ENCODE assay signal across 12 cellular contexts in the genomic region with DNA sequence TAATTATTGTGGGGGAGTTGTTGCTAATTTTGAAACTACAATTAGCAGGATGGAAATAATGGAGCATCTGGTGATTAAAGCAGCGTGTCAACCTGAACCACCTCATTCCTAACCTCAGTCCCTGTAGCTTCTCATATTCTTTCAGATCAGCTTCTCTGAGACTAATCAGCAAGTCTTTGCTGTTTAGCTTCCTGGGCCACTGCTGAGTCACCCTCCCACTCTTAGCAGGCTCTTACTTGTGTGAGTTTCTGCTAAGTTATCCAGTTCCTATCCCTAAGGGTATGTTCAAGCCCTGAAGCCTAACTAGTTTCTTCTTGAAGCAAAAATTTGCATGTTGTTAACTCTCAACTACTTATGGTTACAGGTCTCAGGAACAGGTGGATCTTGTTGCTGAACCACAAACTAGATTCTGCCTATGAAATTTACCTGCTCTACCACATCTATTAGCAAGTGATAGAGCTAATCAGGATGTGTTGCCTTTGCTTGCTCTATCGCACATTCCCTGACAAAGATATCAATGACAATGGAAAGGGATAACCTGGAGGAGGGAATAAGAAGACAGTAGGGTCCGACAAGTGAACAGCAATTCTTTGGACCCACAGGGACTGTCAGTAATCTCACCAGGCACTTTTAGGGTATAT.
DNase-seq lines count a peak whose midpoint lies in the region; ATAC-seq and TF ChIP-seq lines count a peak whose summit lies in the region.
"Had no signal": no experiment of that assay in that cellular context is flagged by ENCODE, and none has a peak within 500 bp of the region (broad histone marks: within the 10 kb centered on the region; RNA-seq: fewer than 3 reads in every experiment).

No MANE protein-coding gene starts in this region.

- H3K79me1 ChIP-seq in mesenchymal stem cell (replicated peaks; ENCODE audit: low read length, poor library complexity, severe bottlenecking): no peaks in the 10 kb centered on the region

- no peak overlapping the region for H3K9ac ChIP-seq in mesenchymal stem cell (ENCODE audit: low read length)

- H2BK12ac ChIP-seq in mesenchymal stem cell (ENCODE audit: low read length in 2 of 2): no peak overlapping the region

- H3K23ac ChIP-seq in mesenchymal stem cell (ENCODE audit: low read length in 2 of 2): peak overlapping the region in 1 of 2 experiments; percentile 42

- 80 to 83% methylated on average over 3 of the region's 3 CpGs for WGBS in heart right ventricle, 2 donors
- WGBS in mesenchymal stem cell: 81% methylated on average over 3 of the region's 3 CpGs
- WGBS in suprapubic skin: 79% methylated on average over 3 of the region's 3 CpGs

- H4K91ac ChIP-seq in mesenchymal stem cell (ENCODE audit: low read length): no peak overlapping the region

- peaks cover 24% of the 10 kb centered on the region for H3K4me1 Mint-ChIP-seq in activated naive CD8-positive, alpha-beta T cell treated with anti-CD3 and anti-CD28 coated beads, Interleukin-2, amount 50 U/mL, for 24 hours

- H3K4me3 ChIP-seq in cardiac muscle cell (no peak overlapping the region), heart right ventricle (no peak overlapping the region), mesenchymal stem cell (ENCODE audit: insufficient read depth in 1 of 2, low read depth in 1 of 2, low read length in 2 of 2) (no peak overlapping the region), suprapubic skin (no peak overlapping the region)
- H3K4me3 ChIP-seq: sigmoid colon had no signal

- H3K9me3 Mint-ChIP-seq in activated naive CD8-positive, alpha-beta T cell treated with anti-CD3 and anti-CD28 coated beads, Interleukin-2, amount 50 U/mL, for 24 hours: no peaks in the 10 kb centered on the region

- no peak overlapping the region for H3K27ac ChIP-seq in cardiac muscle cell
- H3K27ac ChIP-seq in heart right ventricle: no peak overlapping the region
- no peak overlapping the region for H3K27ac ChIP-seq in mesenchymal stem cell (ENCODE audit: low read length, poor library complexity, severe bottlenecking)
- peak overlapping the region; percentile 10 for H3K27ac ChIP-seq in suprapubic skin
- H3K27ac ChIP-seq: sigmoid colon had no signal

- no peak for TF ChIP-seq EP300 in suprapubic skin (IDR thresholded peaks at IDR 0.05)

- no peak overlapping the region for H3K14ac ChIP-seq in mesenchymal stem cell (ENCODE audit: low read length in 2 of 2)

- H3K27me3 Mint-ChIP-seq in activated naive CD8-positive, alpha-beta T cell treated with anti-CD3 and anti-CD28 coated beads, Interleukin-2, amount 50 U/mL, for 24 hours: no peaks in the 10 kb centered on the region

- H3K4me2 ChIP-seq in mesenchymal stem cell (ENCODE audit: low read length, poor library complexity, severe bottlenecking): no peak overlapping the region

- no peak for TF ChIP-seq POLR2A in suprapubic skin (IDR thresholded peaks at IDR 0.05)

- DNase-seq in cardiac muscle cell (ENCODE audit: low read depth in 1 of 2, low spot score in 1 of 2) (peak; percentile 1 to 58), heart right ventricle (no peak), mesenchymal stem cell (peak; percentile 37), suprapubic skin (ENCODE audit: low spot score in 2 of 2) (no peak), posterior cingulate gyrus (no peak), superior temporal gyrus (ENCODE audit: extremely low spot score) (no peak)
- peak; percentile 32 for DNase-seq in activated naive CD8-positive, alpha-beta T cell treated with anti-CD3 and anti-CD28 coated beads, Interleukin-2, amount 50 U/mL, for 24 hours
- DNase-seq: COR-L47, left cardiac atrium, NCI-H1105, sigmoid colon had no signal

- ATAC-seq in heart right ventricle (no peak), HG02870 (IDR thresholded peaks at IDR 0.05; ENCODE audit: unreplicated experiment) (no peak)
- ATAC-seq in activated naive CD8-positive, alpha-beta T cell treated with anti-CD3 and anti-CD28 coated beads, Interleukin-2, amount 50 U/mL, for 24 hours: peak; percentile 98
- ATAC-seq: left cardiac atrium had no signal

- no peaks in the 10 kb centered on the region for H3K36me3 ChIP-seq in cardiac muscle cell
- no peaks in the 10 kb centered on the region for H3K36me3 ChIP-seq in heart right ventricle
- no peaks in the 10 kb centered on the region for H3K36me3 ChIP-seq in mesenchymal stem cell (ENCODE audit: control insufficient read depth in 1 of 2, insufficient read depth in 2 of 2, low read depth in 1 of 2, low read length in 2 of 2)
- H3K36me3 ChIP-seq in suprapubic skin: no peaks in the 10 kb centered on the region
- H3K36me3 ChIP-seq: sigmoid colon had no signal

- no peak overlapping the region for H4K8ac ChIP-seq in mesenchymal stem cell (ENCODE audit: low read length)

- no peak overlapping the region for H2BK15ac ChIP-seq in mesenchymal stem cell (ENCODE audit: low read depth, poor library complexity, severe bottlenecking)

- H3K4me3 Mint-ChIP-seq in activated naive CD8-positive, alpha-beta T cell treated with anti-CD3 and anti-CD28 coated beads, Interleukin-2, amount 50 U/mL, for 24 hours: no peak overlapping the region

- H2AFZ ChIP-seq in mesenchymal stem cell (ENCODE audit: low read depth, low read length): no peak overlapping the region

- no peaks in the 10 kb centered on the region for H3K27me3 ChIP-seq in cardiac muscle cell
- no peaks in the 10 kb centered on the region for H3K27me3 ChIP-seq in heart right ventricle
- H3K27me3 ChIP-seq in mesenchymal stem cell (ENCODE audit: control insufficient read depth in 1 of 2, insufficient read depth in 1 of 2, low read length in 2 of 2): peaks cover 0 to 5% of the 10 kb centered on the region in 2 experiments
- H3K27me3 ChIP-seq in suprapubic skin: no peaks in the 10 kb centered on the region
- H3K27me3 ChIP-seq: sigmoid colon had no signal

- no peak overlapping the region for H3K27ac Mint-ChIP-seq in activated naive CD8-positive, alpha-beta T cell treated with anti-CD3 and anti-CD28 coated beads, Interleukin-2, amount 50 U/mL, for 24 hours

- H3K4ac ChIP-seq in mesenchymal stem cell (ENCODE audit: low read depth in 1 of 2, low read length in 2 of 2): no peak overlapping the region

- H3K36me3 Mint-ChIP-seq in activated naive CD8-positive, alpha-beta T cell treated with anti-CD3 and anti-CD28 coated beads, Interleukin-2, amount 50 U/mL, for 24 hours (ENCODE audit: low read depth): no peaks in the 10 kb centered on the region

- H3K9me3 ChIP-seq in cardiac muscle cell (ENCODE audit: low read depth): no peaks in the 10 kb centered on the region
- no peaks in the 10 kb centered on the region for H3K9me3 ChIP-seq in heart right ventricle
- H3K9me3 ChIP-seq in mesenchymal stem cell (ENCODE audit: control insufficient read depth, low read length): no peaks in the 10 kb centered on the region
- H3K9me3 ChIP-seq in suprapubic skin: no peaks in the 10 kb centered on the region
- H3K9me3 ChIP-seq: sigmoid colon had no signal

- TF ChIP-seq CTCF in cardiac muscle cell (IDR thresholded peaks at IDR 0.05; ENCODE audit: low read depth, low read length) (no peak), heart right ventricle (IDR thresholded peaks at IDR 0.05) (no peak), suprapubic skin (IDR thresholded peaks at IDR 0.05) (no peak)

- intact Hi-C loops in heart right ventricle (cut with DNase I): no loop called here
- intact Hi-C loops in posterior cingulate gyrus (cut with DNase I): no loop called here

- no peak overlapping the region for H2BK5ac ChIP-seq in mesenchymal stem cell (ENCODE audit: low read depth, low read length, poor library complexity, severe bottlenecking)

- no peak overlapping the region for H2AK5ac ChIP-seq in mesenchymal stem cell (ENCODE audit: low read length, severe bottlenecking)

- no peak overlapping the region for H3K18ac ChIP-seq in mesenchymal stem cell (ENCODE audit: low read depth in 1 of 2, low read length in 2 of 2)

- H2BK120ac ChIP-seq in mesenchymal stem cell (ENCODE audit: low read depth, low read length): no peak overlapping the region

- H3K4me1 ChIP-seq in cardiac muscle cell (ENCODE audit: low read depth) (no peaks in the 10 kb centered on the region), heart right ventricle (no peaks in the 10 kb centered on the region), mesenchymal stem cell (ENCODE audit: control insufficient read depth, insufficient read depth, low read depth, low read length) (no peaks in the 10 kb centered on the region), suprapubic skin (no peaks in the 10 kb centered on the region)
- H3K4me1 ChIP-seq: sigmoid colon had no signal

Comparison
In these comparisons a context has a peak if more than half of its experiments do, and no peak if none do; other contexts are left out.
1. DNase-seq: peak in cardiac muscle cell (2 of 2), activated naive CD8-positive, alpha-beta T cell treated with anti-CD3 and anti-CD28 coated beads, Interleukin-2, amount 50 U/mL, for 24 hours (single experiment) and mesenchymal stem cell (single experiment); none in heart right ventricle (0 of 2), suprapubic skin (0 of 2), posterior cingulate gyrus (0 of 10) and superior temporal gyrus (single experiment).